ENCODE assay signal across 12 cellular contexts in the genomic region with DNA sequence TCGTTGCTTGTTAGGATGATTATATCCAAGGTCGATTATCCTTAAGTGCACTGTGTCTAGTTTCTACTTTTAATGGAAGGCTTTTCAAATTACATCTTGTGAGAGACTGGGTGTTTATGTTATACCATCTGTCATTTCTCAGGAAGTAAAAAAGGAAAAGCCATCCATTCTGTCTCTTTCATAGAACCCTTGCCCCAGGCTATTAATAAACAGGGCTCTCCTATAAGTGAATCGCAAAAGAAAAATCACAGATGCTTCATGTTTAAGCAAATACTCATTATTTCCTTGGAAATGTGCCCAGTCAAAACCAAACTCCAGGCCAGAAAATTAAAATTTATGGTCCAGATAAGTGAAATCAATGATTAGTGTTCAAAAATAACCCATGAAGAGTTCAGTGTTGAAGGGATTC. TPM values are rescaled to one million over a fixed set of nuclear protein-coding genes. Genes with fewer than 3 reads are reported as not detected.
DNase-seq lines count a peak whose midpoint lies in the region; ATAC-seq, FAIRE-seq and TF ChIP-seq lines count a peak whose summit lies in the region.
"Had no signal": no experiment of that assay in that cellular context is flagged by ENCODE, and none has a peak within 500 bp of the region (broad histone marks: within the 10 kb centered on the region; RNA-seq: fewer than 3 reads in every experiment).

No MANE protein-coding gene starts in this region.

- ATAC-seq in HG02678 (IDR thresholded peaks at IDR 0.05; ENCODE audit: unreplicated experiment): no peak
- ATAC-seq: Panc1; stimulated activated effector memory CD8-positive, alpha-beta T cell treated with anti-CD3 and anti-CD28 coated beads, Interleukin-12 subunit alpha, Interleukin-12 subunit beta, amount 100 ng/mL, for 72 hours had no signal

- no peaks in the 10 kb centered on the region for H3K27me3 Mint-ChIP-seq in activated naive CD4-positive, alpha-beta T cell treated with anti-CD3 and anti-CD28 coated beads, Interleukin-2, amount 50 U/mL, for 24 hours

- no peaks in the 10 kb centered on the region for H3K36me3 ChIP-seq in skeletal muscle satellite cell (ENCODE audit: insufficient read depth, low read length)
- H3K36me3 ChIP-seq in kidney (ENCODE audit: control insufficient read depth in 1 of 2, insufficient read depth in 2 of 2, low read length in 2 of 2): no peaks in the 10 kb centered on the region

- DNase-seq in activated naive CD4-positive, alpha-beta T cell treated with Interleukin-2 at 50 U/mL for 16 hours: no peak
- DNase-seq in NCI-H345 (lab: John Stamatoyannopoulos, UW) (peak; percentile 44), cerebellum (ENCODE audit: low spot score) (peak; percentile 8), kidney (no peak), dermis blood vessel endothelial cell (no peak)
- DNase-seq: activated CD4-positive, alpha-beta T cell treated with anti-CD3 and anti-CD28 coated beads, Interleukin-2, amount 50 U/mL, for 1 hour; small intestine had no signal

- intact Hi-C loops in kidney (cut with DNase I): no loop called here

- no peak for TF ChIP-seq CTCF in kidney (IDR thresholded peaks at IDR 0.05; ENCODE audit: borderline replicate concordance, extremely low read depth, insufficient read depth)

- peaks cover 22% of the 10 kb centered on the region for H3K4me1 ChIP-seq in skeletal muscle satellite cell (ENCODE audit: control insufficient read depth, insufficient read depth, low read length)
- no peaks in the 10 kb centered on the region for H3K4me1 ChIP-seq in kidney (ENCODE audit: control insufficient read depth in 1 of 2, insufficient read depth in 1 of 2, low read depth in 1 of 2, low read length in 2 of 2)

- H3K4me2 ChIP-seq in skeletal muscle satellite cell (ENCODE audit: low read length): peak overlapping the region; percentile 60

- no peaks in the 10 kb centered on the region for H3K27me3 ChIP-seq in skeletal muscle satellite cell (ENCODE audit: control insufficient read depth, insufficient read depth, low read length)

- H3K36me3 Mint-ChIP-seq in activated naive CD4-positive, alpha-beta T cell treated with anti-CD3 and anti-CD28 coated beads, Interleukin-2, amount 50 U/mL, for 24 hours: peaks cover 39% of the 10 kb centered on the region

- no peaks in the 10 kb centered on the region for H3K9me3 Mint-ChIP-seq in activated naive CD4-positive, alpha-beta T cell treated with anti-CD3 and anti-CD28 coated beads, Interleukin-2, amount 50 U/mL, for 24 hours
- H3K9me3 Mint-ChIP-seq: stimulated activated effector memory CD8-positive, alpha-beta T cell treated with anti-CD3 and anti-CD28 coated beads, Interleukin-12 subunit alpha, Interleukin-12 subunit beta, amount 100 ng/mL, for 72 hours had no signal

- peaks cover 38% of the 10 kb centered on the region for H3K4me1 Mint-ChIP-seq in activated naive CD4-positive, alpha-beta T cell treated with anti-CD3 and anti-CD28 coated beads, Interleukin-2, amount 50 U/mL, for 24 hours
- H3K4me1 Mint-ChIP-seq: stimulated activated effector memory CD8-positive, alpha-beta T cell treated with anti-CD3 and anti-CD28 coated beads, Interleukin-12 subunit alpha, Interleukin-12 subunit beta, amount 100 ng/mL, for 72 hours had no signal

- H3K9me3 ChIP-seq in skeletal muscle satellite cell (replicated peaks; ENCODE audit: low read length) (no peaks in the 10 kb centered on the region), kidney (ENCODE audit: control insufficient read depth in 1 of 2, low read length in 2 of 2) (no peaks in the 10 kb centered on the region)

- FAIRE-seq in kidney (lab: Jason Lieb, UNC): no peak
- FAIRE-seq: small intestine had no signal

- no peak overlapping the region for H3K27ac ChIP-seq in kidney (ENCODE audit: low read depth in 2 of 2, low read length in 2 of 2)

- no peak overlapping the region for H3K4me3 Mint-ChIP-seq in activated naive CD4-positive, alpha-beta T cell treated with anti-CD3 and anti-CD28 coated beads, Interleukin-2, amount 50 U/mL, for 24 hours
- H3K4me3 Mint-ChIP-seq: stimulated activated effector memory CD8-positive, alpha-beta T cell treated with anti-CD3 and anti-CD28 coated beads, Interleukin-12 subunit alpha, Interleukin-12 subunit beta, amount 100 ng/mL, for 72 hours had no signal

- peak overlapping the region; percentile 35 for H3K27ac Mint-ChIP-seq in activated naive CD4-positive, alpha-beta T cell treated with anti-CD3 and anti-CD28 coated beads, Interleukin-2, amount 50 U/mL, for 24 hours

- peak overlapping the region; percentile 7 for H3K9ac ChIP-seq in skeletal muscle satellite cell (ENCODE audit: low read depth, low read length)
- H3K9ac ChIP-seq in kidney (ENCODE audit: low read length in 2 of 2): no peak overlapping the region

- no peak overlapping the region for H3K4me3 ChIP-seq in skeletal muscle satellite cell (ENCODE audit: low read length)
- H3K4me3 ChIP-seq in kidney (ENCODE audit: low read length in 2 of 2): no peak overlapping the region

RNA-seq across cellular contexts. Expression of a gene that starts 58.1 kb away (rescaled TPM):
- 50.0 TPM for total RNA-seq in cerebellum
- 49.1 and 74.8 TPM in 2 replicates for total RNA-seq in skeletal muscle satellite cell (2012; rRNA removed)
- 12.6 TPM for total RNA-seq in kidney
- polyA plus RNA-seq in kidney (ENCODE audit: insufficient read depth, low read depth, low replicate concordance): 10.4 TPM
- 71.1 and 71.2 TPM in 2 replicates for total RNA-seq in dermis blood vessel endothelial cell

Comparison
In these comparisons a context has a peak if more than half of its experiments do, and no peak if none do; other contexts are left out.
1. DNase-seq: peak in NCI-H345 (single experiment) and cerebellum (single experiment); none in activated naive CD4-positive, alpha-beta T cell treated with Interleukin-2 at 50 U/mL for 16 hours (single experiment), kidney (single experiment) and dermis blood vessel endothelial cell (single experiment).